ENCODE assay signal across 12 cellular contexts in the genomic region with DNA sequence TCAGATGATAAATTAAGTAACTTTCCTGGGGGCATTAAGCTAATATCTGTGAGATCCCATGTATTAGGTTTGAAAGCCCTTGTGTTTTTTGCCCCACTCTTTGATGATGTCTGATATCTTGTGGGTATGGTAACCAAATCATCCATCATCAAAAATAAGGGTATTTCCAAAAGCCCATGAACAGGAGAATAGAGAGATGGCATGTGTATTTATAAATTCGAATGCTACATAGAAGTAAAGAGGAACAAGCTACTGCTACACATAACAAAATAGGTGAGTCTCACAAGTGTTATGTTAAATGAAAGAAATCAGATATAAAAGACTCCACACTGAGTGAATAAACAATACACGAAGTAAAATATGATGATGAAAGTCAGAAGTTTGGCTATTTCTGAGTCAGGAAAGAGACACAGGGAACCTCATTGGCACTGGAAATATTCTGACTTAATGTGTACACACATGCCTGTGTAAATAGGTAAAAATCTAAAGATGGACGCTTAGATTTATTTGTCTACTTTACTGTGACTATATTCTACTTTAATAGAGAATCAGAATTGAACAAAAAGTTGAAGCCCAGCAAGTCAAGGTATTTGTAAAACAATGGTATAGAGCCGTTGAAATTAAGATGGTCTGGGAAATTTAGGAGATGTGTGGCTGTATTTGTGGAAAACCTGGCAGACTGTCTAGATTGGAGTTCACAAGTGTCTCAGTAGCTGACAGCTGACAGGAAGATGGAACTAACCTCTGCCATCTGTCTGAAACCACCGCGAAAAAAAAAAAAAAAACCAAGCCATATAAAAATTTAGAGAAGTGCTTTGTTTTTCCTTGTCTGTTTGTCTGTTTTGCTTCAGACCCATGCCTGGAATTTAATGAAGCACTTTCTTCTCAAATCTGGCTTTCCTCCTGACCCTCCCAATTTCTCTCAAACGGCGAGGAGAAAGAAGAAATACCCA.
DNase-seq lines count a peak whose midpoint lies in the region; TF ChIP-seq lines count a peak whose summit lies in the region.
"Had no signal": no experiment of that assay in that cellular context is flagged by ENCODE, and none has a peak within 500 bp of the region (broad histone marks: within the 10 kb centered on the region; RNA-seq: fewer than 3 reads in every experiment).

No MANE protein-coding gene starts in this region.

- H3K79me2 ChIP-seq in mammary epithelial cell (ENCODE audit: insufficient read depth, low read length): no peaks in the 10 kb centered on the region

- no peaks in the 10 kb centered on the region for H3K36me3 ChIP-seq in mammary epithelial cell (ENCODE audit: insufficient read depth, low read length)
- no peaks in the 10 kb centered on the region for H3K36me3 ChIP-seq in mucosa of rectum (ENCODE audit: control insufficient read depth in 2 of 2, insufficient read depth in 2 of 2, low read length in 2 of 2)
- no peaks in the 10 kb centered on the region for H3K36me3 ChIP-seq in urinary bladder (ENCODE audit: insufficient read depth)

- H3K4me2 ChIP-seq in mammary epithelial cell (ENCODE audit: insufficient read depth, low read depth, low read length): no peak overlapping the region
- H3K4me2 ChIP-seq: KMS-11 had no signal

- no peak overlapping the region for H2AFZ ChIP-seq in mammary epithelial cell (ENCODE audit: low read depth, low read length)

- dilution Hi-C loops in mammary epithelial cell (cut with HindIII; ENCODE audit: low sequenced_read_pairs): loop anchor here (5.0 kb wide), 1 partner anchor 38 kb away; no protein-coding TSS in a partner anchor

- intact Hi-C loops in MCF 10A (cut with micrococcal nuclease): no loop called here
- intact Hi-C loops in mammary epithelial cell (cut with micrococcal nuclease): no loop called here

- H3K4me3 Mint-ChIP-seq in MCF 10A (ENCODE audit: unreplicated experiment): no peak overlapping the region
- H3K4me3 Mint-ChIP-seq in activated naive CD8-positive, alpha-beta T cell: peak overlapping the region; percentile 57

- H3K27ac ChIP-seq in mammary epithelial cell (ENCODE audit: insufficient read depth, low read depth, low read length): no peak overlapping the region
- H3K27ac ChIP-seq in mucosa of rectum (ENCODE audit: low read depth in 2 of 2, low read length in 2 of 2): peak overlapping the region; percentile 65 to 73
- H3K27ac ChIP-seq in urinary bladder (ENCODE audit: low read depth): peak overlapping the region; percentile 80
- H3K27ac ChIP-seq: KMS-11 had no signal

- DNase-seq in MCF 10A (ENCODE audit: unreplicated experiment): no peak
- no peak for DNase-seq in mammary epithelial cell
- DNase-seq in cerebellum (ENCODE audit: low spot score): no peak
- DNase-seq in GM10266 (ENCODE audit: extremely low spot score): no peak
- no peak for DNase-seq in NCI-H2227 (lab: John Stamatoyannopoulos, UW; ENCODE audit: unreplicated experiment)
- DNase-seq: activated CD4-positive, CD25-positive, alpha-beta regulatory T cell treated with anti-CD3 and anti-CD28 coated beads, Interleukin-2, amount 50 U/mL, for 72 hours had no signal

- H3K9me3 ChIP-seq in mammary epithelial cell (replicated peaks; ENCODE audit: insufficient read depth, low read length) (no peaks in the 10 kb centered on the region), mucosa of rectum (ENCODE audit: control insufficient read depth in 2 of 2, low read length in 2 of 2) (no peaks in the 10 kb centered on the region)

- no peak overlapping the region for H3K4me3 ChIP-seq in mammary epithelial cell (replicated peaks in 1 of 3; ENCODE audit: insufficient read depth in 1 of 3, low read depth in 2 of 3, low read length in 3 of 3)
- no peak overlapping the region for H3K4me3 ChIP-seq in mucosa of rectum (ENCODE audit: low read length in 2 of 2)
- no peak overlapping the region for H3K4me3 ChIP-seq in urinary bladder (ENCODE audit: low read depth, low read length)
- H3K4me3 ChIP-seq: lung had no signal

- H3K9ac ChIP-seq in mammary epithelial cell (ENCODE audit: insufficient read depth, low read length) (no peak overlapping the region), mucosa of rectum (ENCODE audit: low read depth in 1 of 2, low read length in 2 of 2) (peak overlapping the region in 1 of 2 donors; percentile 11)
- H3K9ac ChIP-seq: KMS-11 had no signal

- in situ Hi-C loops in mammary epithelial cell (cut with MboI; ENCODE audit: low sequenced_read_pairs in 2 of 2): no loop called here

- no TSS peak for BruUV-seq in MCF 10A (replicated peaks; lab: Mats Ljungman, UMichigan)
- no TSS peak for BruUV-seq in mammary epithelial cell (replicated peaks; lab: Mats Ljungman, UMichigan)

- CTCF ChIA-PET in MCF 10A (lab: Yijun Ruan, JAX): interaction anchor here (0.7 to 1.5 kb wide), 2 partner anchors 22 to 244 kb away, joined by 3 to 4 read pairs; no protein-coding TSS in a partner anchor
- CTCF ChIA-PET in mammary epithelial cell (lab: Charles Lee; ENCODE audit: low non-redundant PET): no interaction called here

- no peaks in the 10 kb centered on the region for H3K27me3 Mint-ChIP-seq in MCF 10A (ENCODE audit: insufficient read depth, unreplicated experiment)
- H3K27me3 Mint-ChIP-seq in activated naive CD8-positive, alpha-beta T cell: no peaks in the 10 kb centered on the region

- H3K4me1 ChIP-seq in mammary epithelial cell (ENCODE audit: insufficient read depth, low read length): peaks cover 20% of the 10 kb centered on the region
- peaks cover 0 to 3% of the 10 kb centered on the region in 2 donors for H3K4me1 ChIP-seq in mucosa of rectum (ENCODE audit: control insufficient read depth in 2 of 2, insufficient read depth in 2 of 2, low read length in 2 of 2)
- no peaks in the 10 kb centered on the region for H3K4me1 ChIP-seq in urinary bladder (ENCODE audit: insufficient read depth)

- H3K27me3 ChIP-seq in mammary epithelial cell (ENCODE audit: insufficient read depth, low read length): no peaks in the 10 kb centered on the region
- H3K27me3 ChIP-seq in mucosa of rectum (ENCODE audit: control insufficient read depth in 2 of 2, insufficient read depth in 2 of 2, low read length in 2 of 2): no peaks in the 10 kb centered on the region

- no peaks in the 10 kb centered on the region for H3K9me3 Mint-ChIP-seq in MCF 10A (ENCODE audit: unreplicated experiment)
- no peaks in the 10 kb centered on the region for H3K9me3 Mint-ChIP-seq in activated naive CD8-positive, alpha-beta T cell (ENCODE audit: low read depth)
- H3K9me3 Mint-ChIP-seq: CD14-positive monocyte had no signal

- TF ChIP-seq CTCF in MCF 10A (IDR thresholded peaks at IDR 0.05; ENCODE audit: unreplicated experiment): no peak
- TF ChIP-seq CTCF in mammary epithelial cell (conservative IDR thresholded peaks at IDR 0.05 in 1 of 2, IDR thresholded peaks at IDR 0.05 in 1 of 2; ENCODE audit: extremely low read depth in 1 of 2, insufficient read depth in 1 of 2, low read depth in 1 of 2, low read length in 2 of 2): no peak
- no peak for TF ChIP-seq CTCF in GM10266 (IDR thresholded peaks at IDR 0.05; ENCODE audit: control insufficient read depth, insufficient read depth, low read depth, missing control alignments)

- POLR2A ChIA-PET in MCF 10A (lab: Yijun Ruan, JAX): interaction anchor here (0.7 to 1.8 kb wide), 5 partner anchors 8 to 153 kb away, joined by 3 to 7 read pairs (median 4); partner anchors contain the start of gene TGFBR2

- H3K36me3 Mint-ChIP-seq in MCF 10A (ENCODE audit: insufficient read depth, unreplicated experiment): no peaks in the 10 kb centered on the region
- peaks cover 2% of the 10 kb centered on the region for H3K36me3 Mint-ChIP-seq in activated naive CD8-positive, alpha-beta T cell
- H3K36me3 Mint-ChIP-seq: CD14-positive monocyte had no signal

- H4K20me1 ChIP-seq in mammary epithelial cell (ENCODE audit: insufficient read depth, low read length): no peaks in the 10 kb centered on the region

- H3K4me1 Mint-ChIP-seq in MCF 10A (ENCODE audit: insufficient read depth, unreplicated experiment): peaks cover 48% of the 10 kb centered on the region
- H3K4me1 Mint-ChIP-seq in activated naive CD8-positive, alpha-beta T cell (ENCODE audit: low read depth): peaks cover 31% of the 10 kb centered on the region

- WGBS in mammary epithelial cell (ENCODE audit: low coverage, missing lambda C conversion rate): 94% methylated on average over 8 of the region's 8 CpGs
- 29% methylated on average over 8 of the region's 8 CpGs for WGBS in urinary bladder

- peak overlapping the region; percentile 89 for H3K27ac Mint-ChIP-seq in MCF 10A (ENCODE audit: low read depth, unreplicated experiment)
- peak overlapping the region; percentile 34 for H3K27ac Mint-ChIP-seq in activated naive CD8-positive, alpha-beta T cell
